In genomic region chr4:153344131-153345010, GRCh38 we compare ENCODE assay signal across 8 cellular contexts. TPM values are rescaled to one million over a fixed set of nuclear protein-coding genes. Genes with fewer than 3 reads are reported as not detected.
DNase-seq lines count a peak whose midpoint lies in the region; ATAC-seq, FAIRE-seq and TF ChIP-seq lines count a peak whose summit lies in the region.

Gene MND1 (plus strand): TSS chr4:153344688. CDS start chr4:153344738, 50 bp downstream.

- TF ChIP-seq EP300 in transverse colon (IDR thresholded peaks at IDR 0.05; ENCODE audit: low read depth) = no peak

- peak within 1 kb of the TSS; percentile 29 for H3K4ac ChIP-seq in trophoblast cell (ENCODE audit: low read depth, low read length)

- H2BK120ac ChIP-seq in trophoblast cell (ENCODE audit: insufficient read depth, low read length, poor library complexity) = peak within 1 kb of the TSS; percentile 72

- no peak within 1 kb of the TSS for H2AK5ac ChIP-seq in trophoblast cell (ENCODE audit: low read length)

- FAIRE-seq in GM12891 (lab: Jason Lieb, UNC) = peak; percentile 88

- peak within 1 kb of the TSS; percentile 84 for H2AFZ ChIP-seq in trophoblast cell (ENCODE audit: insufficient read depth, low read length, poor library complexity)

- H3K4me2 ChIP-seq in trophoblast cell (ENCODE audit: low read length) = peak within 1 kb of the TSS; percentile 100

- H3K9me3 ChIP-seq in trophoblast cell (ENCODE audit: insufficient read depth, low read depth, low read length) (no peaks in the 10 kb centered on the region), transverse colon (no peaks in the 10 kb centered on the region)

- TF ChIP-seq POLR2A in GM12891 (IDR thresholded peaks at IDR 0.05; ENCODE audit: low read depth, low read length) (0 out of 2 replicates have a peak, but pooled peaks have one; percentile 54), transverse colon (IDR thresholded peaks at IDR 0.05) (no peak)

- H3K27me3 ChIP-seq in trophoblast cell (ENCODE audit: insufficient read depth, low read length) = no peaks in the 10 kb centered on the region
- H3K27me3 ChIP-seq in transverse colon = no peaks in the 10 kb centered on the region

- H3K14ac ChIP-seq in trophoblast cell (ENCODE audit: low read length) = peak within 1 kb of the TSS; percentile 95

- DNase-seq in GM12891 (ENCODE audit: insufficient read length, low spot score) (peak; percentile 78), NCI-H1105 treated with DMSO at 0.1 percent for 48 hours (lab: John Stamatoyannopoulos, UW) (peak; percentile 56), SW 1271 (lab: John Stamatoyannopoulos, UW) (peak; percentile 21 to 67), cardiac septum (ENCODE audit: low spot score) (peak; percentile 93), trophoblast cell (peak; percentile 62 to 81), transverse colon (peak; percentile 86)
- DNase-seq in activated naive CD8-positive, alpha-beta T cell treated with anti-CD3 and anti-CD28 coated beads, Interleukin-2, amount 10 ng/mL, durations not matched to agents 7 days and 5 days = peak; percentile 97

- H3K36me3 ChIP-seq in trophoblast cell (ENCODE audit: control insufficient read depth in 1 of 2, insufficient read depth in 2 of 2, low read length in 2 of 2) (no peaks in the 10 kb centered on the region), transverse colon (no peaks in the 10 kb centered on the region)

- H3K23ac ChIP-seq in trophoblast cell (ENCODE audit: low read length) = no peak within 1 kb of the TSS

- H3K36me3 Mint-ChIP-seq in activated naive CD8-positive, alpha-beta T cell treated with anti-CD3 and anti-CD28 coated beads, Interleukin-2, amount 10 ng/mL, durations not matched to agents 7 days and 5 days = peaks cover 10% of the 10 kb centered on the region

- peak within 1 kb of the TSS; percentile 83 for H3K4me3 ChIP-seq in trophoblast cell (ENCODE audit: low read depth, low read length)
- H3K4me3 ChIP-seq in transverse colon = peak within 1 kb of the TSS; percentile 51 to 90 (median 80)

- peak within 1 kb of the TSS; percentile 65 for H4K8ac ChIP-seq in trophoblast cell (ENCODE audit: low read depth, low read length)

- peak within 1 kb of the TSS; percentile 66 for H4K12ac ChIP-seq in trophoblast cell (ENCODE audit: low read depth, low read length)

- in situ Hi-C loops in transverse colon (cut with MboI; ENCODE audit: low pct_ligation_motif_present in 1 of 4, low pct_unique_long_range_greater_than_20kb in 1 of 4, low sequenced_read_pairs in 3 of 4) = loop anchor here in 3 of 4 donors (5.0 to 25.0 kb wide), 3 partner anchors 228 to 243 kb away; no protein-coding TSS in a partner anchor

- H3K27me3 Mint-ChIP-seq in activated naive CD8-positive, alpha-beta T cell treated with anti-CD3 and anti-CD28 coated beads, Interleukin-2, amount 10 ng/mL, durations not matched to agents 7 days and 5 days = peaks cover 20% of the 10 kb centered on the region

- peaks cover 2 to 3% of the 10 kb centered on the region in 2 experiments for H3K4me1 ChIP-seq in trophoblast cell (ENCODE audit: control insufficient read depth in 1 of 2, insufficient read depth in 2 of 2, low read length in 2 of 2)
- H3K4me1 ChIP-seq in transverse colon = peaks cover 0 to 20% (median 6%) of the 10 kb centered on the region in 4 donors

- peak within 1 kb of the TSS; percentile 89 for H3K9ac ChIP-seq in trophoblast cell (ENCODE audit: low read length)

- ATAC-seq in HG02678 (IDR thresholded peaks at IDR 0.05; ENCODE audit: unreplicated experiment) = peak; percentile 80
- ATAC-seq in activated naive CD8-positive, alpha-beta T cell treated with anti-CD3 and anti-CD28 coated beads, Interleukin-2, amount 10 ng/mL, durations not matched to agents 7 days and 5 days (ENCODE audit: low read depth) = peak; percentile 93

- H2BK5ac ChIP-seq in trophoblast cell (ENCODE audit: low read depth, low read length, poor library complexity) = peak within 1 kb of the TSS; percentile 68

- POLR2A ChIA-PET in activated naive CD8-positive, alpha-beta T cell treated with anti-CD3 and anti-CD28 coated beads, Interleukin-2, amount 10 ng/mL, durations not matched to agents 7 days and 5 days (lab: Charles Lee) = interaction anchor here (0.6 to 4.4 kb wide), 8 partner anchors 10 to 299 kb away, joined by 3 to 32 read pairs (median 8); partner anchors contain the start of gene TMEM131L

- WGBS in trophoblast cell (ENCODE audit: extremely low coverage, insufficient coverage, insufficient read length) = no CpG with 5 or more reads among the region's 86 CpGs
- WGBS in transverse colon (ENCODE audit: low coverage in 1 of 2), 2 donors = 1 to 2% methylated on average over 8 to 39 of the region's 86 CpGs

- peak within 1 kb of the TSS; percentile 96 for H3K4me3 Mint-ChIP-seq in activated naive CD8-positive, alpha-beta T cell treated with anti-CD3 and anti-CD28 coated beads, Interleukin-2, amount 10 ng/mL, durations not matched to agents 7 days and 5 days

- no peak within 1 kb of the TSS for H2BK12ac ChIP-seq in trophoblast cell (ENCODE audit: low read length)

- intact Hi-C loops in cardiac septum (cut with DNase I) = loop anchor here (1.0 to 10.0 kb wide), 5 partner anchors 88 to 400 kb away; partner anchors contain the start of gene TMEM131L
- intact Hi-C loops in transverse colon (cut with DNase I; ENCODE audit: low total_unique reads) = loop anchor here (1.0 to 10.0 kb wide), 3 partner anchors 230 to 410 kb away; no protein-coding TSS in a partner anchor

- H3K79me1 ChIP-seq in trophoblast cell (ENCODE audit: low read length) = peaks cover 6% of the 10 kb centered on the region

- no peaks in the 10 kb centered on the region for H3K9me3 Mint-ChIP-seq in activated naive CD8-positive, alpha-beta T cell treated with anti-CD3 and anti-CD28 coated beads, Interleukin-2, amount 10 ng/mL, durations not matched to agents 7 days and 5 days

- peak within 1 kb of the TSS; percentile 7 for H3K27ac ChIP-seq in trophoblast cell (ENCODE audit: low read depth, low read length)
- H3K27ac ChIP-seq in transverse colon = peak within 1 kb of the TSS in 2 of 4 donors; percentile 51 to 77

- H3K18ac ChIP-seq in trophoblast cell (ENCODE audit: low read length) = peak within 1 kb of the TSS; percentile 73

- peaks cover 5% of the 10 kb centered on the region for H3K79me2 ChIP-seq in trophoblast cell (ENCODE audit: control insufficient read depth, insufficient read depth, low read length, poor library complexity)

- peaks cover 34% of the 10 kb centered on the region for H3K4me1 Mint-ChIP-seq in activated naive CD8-positive, alpha-beta T cell treated with anti-CD3 and anti-CD28 coated beads, Interleukin-2, amount 10 ng/mL, durations not matched to agents 7 days and 5 days

- peak within 1 kb of the TSS; percentile 93 for H3K27ac Mint-ChIP-seq in activated naive CD8-positive, alpha-beta T cell treated with anti-CD3 and anti-CD28 coated beads, Interleukin-2, amount 10 ng/mL, durations not matched to agents 7 days and 5 days

- peak; percentile 67 to 98 (median 96) for TF ChIP-seq CTCF in transverse colon (IDR thresholded peaks at IDR 0.05)

- peak within 1 kb of the TSS; percentile 68 for H4K91ac ChIP-seq in trophoblast cell (ENCODE audit: low read depth, low read length)

TF ChIP-seq in GM12891, 5 proteins besides CTCF, POLR2A, EP300 and RAD21:
- TF ChIP-seq POU2F2 (IDR thresholded peaks at IDR 0.05; ENCODE audit: low read depth, low read length) (peak; percentile 8; the same call in 1 of the 2 replicates), PAX5 (IDR thresholded peaks at IDR 0.05; ENCODE audit: insufficient read depth, low read length, severe bottlenecking) (peak; percentile 3), SPI1 (IDR thresholded peaks at IDR 0.05; ENCODE audit: low read depth, low read length) (no peak)

RNA-seq across cellular contexts. Expression of gene MND1, which starts in this region (rescaled TPM):
- 20.5 TPM for polyA plus RNA-seq in GM12891 (2012; ENCODE audit: low read depth, missing spikeins)
- total RNA-seq in activated naive CD8-positive, alpha-beta T cell treated with anti-CD3 and anti-CD28 coated beads, Interleukin-2, amount 10 ng/mL, durations not matched to agents 7 days and 5 days = 10 to 100 TPM; 29.1 to 31.8 TPM
- total RNA-seq in cardiac septum (not detected), transverse colon (1 to 10 TPM in 2 of 4 donors, under 1 TPM in 1, not detected in 1; 0.80 to 3.2 (median 1.4) TPM)
- polyA plus RNA-seq in trophoblast cell (2013) = 11.4 and 13.8 TPM in 2 replicates

Comparison
In these comparisons a context has a peak if more than half of its experiments do, and no peak if none do; other contexts are left out.
1. RNA of gene MND1 (total RNA-seq): 29.1 to 31.8 TPM in activated naive CD8-positive, alpha-beta T cell treated with anti-CD3 and anti-CD28 coated beads, Interleukin-2, amount 10 ng/mL, durations not matched to agents 7 days and 5 days; 0.80 to 3.2 TPM in transverse colon and not detected in cardiac septum (single experiment); every median in the first group is over 4 times any median in the second.
2. Peak in DNase-seq in cardiac septum; RNA of the gene not detected or under 1 TPM.
3. DNase-seq: peak in every context shown above with its lines; median percentile 97 in activated naive CD8-positive, alpha-beta T cell treated with anti-CD3 and anti-CD28 coated beads, Interleukin-2, amount 10 ng/mL, durations not matched to agents 7 days and 5 days; 93 in cardiac septum; 86 in transverse colon; 78 in GM12891; 72 in trophoblast cell; 56 in NCI-H1105 treated with DMSO at 0.1 percent for 48 hours; 44 in SW 1271.